1 cellular context compared by ENCODE assay signal in genomic region chr9:2269778-2270177, GRCh38.
TF ChIP-seq lines count a peak whose summit lies in the region.

No MANE protein-coding gene starts in this region.

TF ChIP-seq in H1, 55 proteins besides CTCF, POLR2A, EP300 and RAD21 (continued from another document):
- TF ChIP-seq, protein P1, sequence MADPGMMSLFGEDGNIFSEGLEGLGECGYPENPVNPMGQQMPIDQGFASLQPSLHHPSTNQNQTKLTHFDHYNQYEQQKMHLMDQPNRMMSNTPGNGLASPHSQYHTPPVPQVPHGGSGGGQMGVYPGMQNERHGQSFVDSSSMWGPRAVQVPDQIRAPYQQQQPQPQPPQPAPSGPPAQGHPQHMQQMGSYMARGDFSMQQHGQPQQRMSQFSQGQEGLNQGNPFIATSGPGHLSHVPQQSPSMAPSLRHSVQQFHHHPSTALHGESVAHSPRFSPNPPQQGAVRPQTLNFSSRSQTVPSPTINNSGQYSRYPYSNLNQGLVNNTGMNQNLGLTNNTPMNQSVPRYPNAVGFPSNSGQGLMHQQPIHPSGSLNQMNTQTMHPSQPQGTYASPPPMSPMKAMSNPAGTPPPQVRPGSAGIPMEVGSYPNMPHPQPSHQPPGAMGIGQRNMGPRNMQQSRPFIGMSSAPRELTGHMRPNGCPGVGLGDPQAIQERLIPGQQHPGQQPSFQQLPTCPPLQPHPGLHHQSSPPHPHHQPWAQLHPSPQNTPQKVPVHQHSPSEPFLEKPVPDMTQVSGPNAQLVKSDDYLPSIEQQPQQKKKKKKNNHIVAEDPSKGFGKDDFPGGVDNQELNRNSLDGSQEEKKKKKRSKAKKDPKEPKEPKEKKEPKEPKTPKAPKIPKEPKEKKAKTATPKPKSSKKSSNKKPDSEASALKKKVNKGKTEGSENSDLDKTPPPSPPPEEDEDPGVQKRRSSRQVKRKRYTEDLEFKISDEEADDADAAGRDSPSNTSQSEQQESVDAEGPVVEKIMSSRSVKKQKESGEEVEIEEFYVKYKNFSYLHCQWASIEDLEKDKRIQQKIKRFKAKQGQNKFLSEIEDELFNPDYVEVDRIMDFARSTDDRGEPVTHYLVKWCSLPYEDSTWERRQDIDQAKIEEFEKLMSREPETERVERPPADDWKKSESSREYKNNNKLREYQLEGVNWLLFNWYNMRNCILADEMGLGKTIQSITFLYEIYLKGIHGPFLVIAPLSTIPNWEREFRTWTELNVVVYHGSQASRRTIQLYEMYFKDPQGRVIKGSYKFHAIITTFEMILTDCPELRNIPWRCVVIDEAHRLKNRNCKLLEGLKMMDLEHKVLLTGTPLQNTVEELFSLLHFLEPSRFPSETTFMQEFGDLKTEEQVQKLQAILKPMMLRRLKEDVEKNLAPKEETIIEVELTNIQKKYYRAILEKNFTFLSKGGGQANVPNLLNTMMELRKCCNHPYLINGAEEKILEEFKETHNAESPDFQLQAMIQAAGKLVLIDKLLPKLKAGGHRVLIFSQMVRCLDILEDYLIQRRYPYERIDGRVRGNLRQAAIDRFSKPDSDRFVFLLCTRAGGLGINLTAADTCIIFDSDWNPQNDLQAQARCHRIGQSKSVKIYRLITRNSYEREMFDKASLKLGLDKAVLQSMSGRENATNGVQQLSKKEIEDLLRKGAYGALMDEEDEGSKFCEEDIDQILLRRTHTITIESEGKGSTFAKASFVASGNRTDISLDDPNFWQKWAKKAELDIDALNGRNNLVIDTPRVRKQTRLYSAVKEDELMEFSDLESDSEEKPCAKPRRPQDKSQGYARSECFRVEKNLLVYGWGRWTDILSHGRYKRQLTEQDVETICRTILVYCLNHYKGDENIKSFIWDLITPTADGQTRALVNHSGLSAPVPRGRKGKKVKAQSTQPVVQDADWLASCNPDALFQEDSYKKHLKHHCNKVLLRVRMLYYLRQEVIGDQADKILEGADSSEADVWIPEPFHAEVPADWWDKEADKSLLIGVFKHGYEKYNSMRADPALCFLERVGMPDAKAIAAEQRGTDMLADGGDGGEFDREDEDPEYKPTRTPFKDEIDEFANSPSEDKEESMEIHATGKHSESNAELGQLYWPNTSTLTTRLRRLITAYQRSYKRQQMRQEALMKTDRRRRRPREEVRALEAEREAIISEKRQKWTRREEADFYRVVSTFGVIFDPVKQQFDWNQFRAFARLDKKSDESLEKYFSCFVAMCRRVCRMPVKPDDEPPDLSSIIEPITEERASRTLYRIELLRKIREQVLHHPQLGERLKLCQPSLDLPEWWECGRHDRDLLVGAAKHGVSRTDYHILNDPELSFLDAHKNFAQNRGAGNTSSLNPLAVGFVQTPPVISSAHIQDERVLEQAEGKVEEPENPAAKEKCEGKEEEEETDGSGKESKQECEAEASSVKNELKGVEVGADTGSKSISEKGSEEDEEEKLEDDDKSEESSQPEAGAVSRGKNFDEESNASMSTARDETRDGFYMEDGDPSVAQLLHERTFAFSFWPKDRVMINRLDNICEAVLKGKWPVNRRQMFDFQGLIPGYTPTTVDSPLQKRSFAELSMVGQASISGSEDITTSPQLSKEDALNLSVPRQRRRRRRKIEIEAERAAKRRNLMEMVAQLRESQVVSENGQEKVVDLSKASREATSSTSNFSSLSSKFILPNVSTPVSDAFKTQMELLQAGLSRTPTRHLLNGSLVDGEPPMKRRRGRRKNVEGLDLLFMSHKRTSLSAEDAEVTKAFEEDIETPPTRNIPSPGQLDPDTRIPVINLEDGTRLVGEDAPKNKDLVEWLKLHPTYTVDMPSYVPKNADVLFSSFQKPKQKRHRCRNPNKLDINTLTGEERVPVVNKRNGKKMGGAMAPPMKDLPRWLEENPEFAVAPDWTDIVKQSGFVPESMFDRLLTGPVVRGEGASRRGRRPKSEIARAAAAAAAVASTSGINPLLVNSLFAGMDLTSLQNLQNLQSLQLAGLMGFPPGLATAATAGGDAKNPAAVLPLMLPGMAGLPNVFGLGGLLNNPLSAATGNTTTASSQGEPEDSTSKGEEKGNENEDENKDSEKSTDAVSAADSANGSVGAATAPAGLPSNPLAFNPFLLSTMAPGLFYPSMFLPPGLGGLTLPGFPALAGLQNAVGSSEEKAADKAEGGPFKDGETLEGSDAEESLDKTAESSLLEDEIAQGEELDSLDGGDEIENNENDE (IDR thresholded peaks at IDR 0.05; ENCODE audit: insufficient replicate concordance, low read length) = no peak
- TF ChIP-seq SAP30 (IDR thresholded peaks at IDR 0.05; ENCODE audit: insufficient read depth, insufficient replicate concordance, low read length) (no peak), CHD1 (IDR thresholded peaks at IDR 0.05; ENCODE audit: low read depth, low read length) (no peak), KDM1A (IDR thresholded peaks at IDR 0.05; ENCODE audit: borderline replicate concordance, low read length) (no peak), CREB1 (IDR thresholded peaks at IDR 0.05) (no peak), SRF (IDR thresholded peaks at IDR 0.05; ENCODE audit: low read depth, low read length) (no peak), GTF2F1 (IDR thresholded peaks at IDR 0.05; ENCODE audit: borderline replicate concordance, low read depth, low read length) (no peak), HDAC6 (IDR thresholded peaks at IDR 0.05; ENCODE audit: low read depth, low read length) (no peak), MAX (IDR thresholded peaks at IDR 0.05) (no peak)
TF ChIP-seq in H1: peak in this region for 0.
